In genomic region chr11:41578421-41579047, GRCh38 we compare ENCODE assay signal across 1 cellular context.
TF ChIP-seq lines count a peak whose summit lies in the region.

No MANE protein-coding gene starts in this region.

TF ChIP-seq in GM23338, 12 proteins besides CTCF, POLR2A, EP300 and RAD21 (continued from another document):
- TF ChIP-seq REST (IDR thresholded peaks at IDR 0.05; ENCODE audit: unreplicated experiment) (no peak), CREB1 (CRISPR knock-in tag; IDR thresholded peaks at IDR 0.05; ENCODE audit: low read depth) (no peak), EZH2phosphoT487 (IDR thresholded peaks at IDR 0.05; ENCODE audit: unreplicated experiment) (no peak), EZH2 (IDR thresholded peaks at IDR 0.05; ENCODE audit: low read depth, unreplicated experiment) (no peak), ZNF331 (CRISPR knock-in tag; IDR thresholded peaks at IDR 0.05; ENCODE audit: low read depth) (no peak), ZNF114 (CRISPR knock-in tag; IDR thresholded peaks at IDR 0.05) (no peak), ETS1 (IDR thresholded peaks at IDR 0.05) (no peak), POLR2AphosphoS5 (IDR thresholded peaks at IDR 0.05; ENCODE audit: low read depth) (no peak), NANOG (IDR thresholded peaks at IDR 0.05; ENCODE audit: borderline replicate concordance) (no peak)
- TF ChIP-seq, protein P1, sequence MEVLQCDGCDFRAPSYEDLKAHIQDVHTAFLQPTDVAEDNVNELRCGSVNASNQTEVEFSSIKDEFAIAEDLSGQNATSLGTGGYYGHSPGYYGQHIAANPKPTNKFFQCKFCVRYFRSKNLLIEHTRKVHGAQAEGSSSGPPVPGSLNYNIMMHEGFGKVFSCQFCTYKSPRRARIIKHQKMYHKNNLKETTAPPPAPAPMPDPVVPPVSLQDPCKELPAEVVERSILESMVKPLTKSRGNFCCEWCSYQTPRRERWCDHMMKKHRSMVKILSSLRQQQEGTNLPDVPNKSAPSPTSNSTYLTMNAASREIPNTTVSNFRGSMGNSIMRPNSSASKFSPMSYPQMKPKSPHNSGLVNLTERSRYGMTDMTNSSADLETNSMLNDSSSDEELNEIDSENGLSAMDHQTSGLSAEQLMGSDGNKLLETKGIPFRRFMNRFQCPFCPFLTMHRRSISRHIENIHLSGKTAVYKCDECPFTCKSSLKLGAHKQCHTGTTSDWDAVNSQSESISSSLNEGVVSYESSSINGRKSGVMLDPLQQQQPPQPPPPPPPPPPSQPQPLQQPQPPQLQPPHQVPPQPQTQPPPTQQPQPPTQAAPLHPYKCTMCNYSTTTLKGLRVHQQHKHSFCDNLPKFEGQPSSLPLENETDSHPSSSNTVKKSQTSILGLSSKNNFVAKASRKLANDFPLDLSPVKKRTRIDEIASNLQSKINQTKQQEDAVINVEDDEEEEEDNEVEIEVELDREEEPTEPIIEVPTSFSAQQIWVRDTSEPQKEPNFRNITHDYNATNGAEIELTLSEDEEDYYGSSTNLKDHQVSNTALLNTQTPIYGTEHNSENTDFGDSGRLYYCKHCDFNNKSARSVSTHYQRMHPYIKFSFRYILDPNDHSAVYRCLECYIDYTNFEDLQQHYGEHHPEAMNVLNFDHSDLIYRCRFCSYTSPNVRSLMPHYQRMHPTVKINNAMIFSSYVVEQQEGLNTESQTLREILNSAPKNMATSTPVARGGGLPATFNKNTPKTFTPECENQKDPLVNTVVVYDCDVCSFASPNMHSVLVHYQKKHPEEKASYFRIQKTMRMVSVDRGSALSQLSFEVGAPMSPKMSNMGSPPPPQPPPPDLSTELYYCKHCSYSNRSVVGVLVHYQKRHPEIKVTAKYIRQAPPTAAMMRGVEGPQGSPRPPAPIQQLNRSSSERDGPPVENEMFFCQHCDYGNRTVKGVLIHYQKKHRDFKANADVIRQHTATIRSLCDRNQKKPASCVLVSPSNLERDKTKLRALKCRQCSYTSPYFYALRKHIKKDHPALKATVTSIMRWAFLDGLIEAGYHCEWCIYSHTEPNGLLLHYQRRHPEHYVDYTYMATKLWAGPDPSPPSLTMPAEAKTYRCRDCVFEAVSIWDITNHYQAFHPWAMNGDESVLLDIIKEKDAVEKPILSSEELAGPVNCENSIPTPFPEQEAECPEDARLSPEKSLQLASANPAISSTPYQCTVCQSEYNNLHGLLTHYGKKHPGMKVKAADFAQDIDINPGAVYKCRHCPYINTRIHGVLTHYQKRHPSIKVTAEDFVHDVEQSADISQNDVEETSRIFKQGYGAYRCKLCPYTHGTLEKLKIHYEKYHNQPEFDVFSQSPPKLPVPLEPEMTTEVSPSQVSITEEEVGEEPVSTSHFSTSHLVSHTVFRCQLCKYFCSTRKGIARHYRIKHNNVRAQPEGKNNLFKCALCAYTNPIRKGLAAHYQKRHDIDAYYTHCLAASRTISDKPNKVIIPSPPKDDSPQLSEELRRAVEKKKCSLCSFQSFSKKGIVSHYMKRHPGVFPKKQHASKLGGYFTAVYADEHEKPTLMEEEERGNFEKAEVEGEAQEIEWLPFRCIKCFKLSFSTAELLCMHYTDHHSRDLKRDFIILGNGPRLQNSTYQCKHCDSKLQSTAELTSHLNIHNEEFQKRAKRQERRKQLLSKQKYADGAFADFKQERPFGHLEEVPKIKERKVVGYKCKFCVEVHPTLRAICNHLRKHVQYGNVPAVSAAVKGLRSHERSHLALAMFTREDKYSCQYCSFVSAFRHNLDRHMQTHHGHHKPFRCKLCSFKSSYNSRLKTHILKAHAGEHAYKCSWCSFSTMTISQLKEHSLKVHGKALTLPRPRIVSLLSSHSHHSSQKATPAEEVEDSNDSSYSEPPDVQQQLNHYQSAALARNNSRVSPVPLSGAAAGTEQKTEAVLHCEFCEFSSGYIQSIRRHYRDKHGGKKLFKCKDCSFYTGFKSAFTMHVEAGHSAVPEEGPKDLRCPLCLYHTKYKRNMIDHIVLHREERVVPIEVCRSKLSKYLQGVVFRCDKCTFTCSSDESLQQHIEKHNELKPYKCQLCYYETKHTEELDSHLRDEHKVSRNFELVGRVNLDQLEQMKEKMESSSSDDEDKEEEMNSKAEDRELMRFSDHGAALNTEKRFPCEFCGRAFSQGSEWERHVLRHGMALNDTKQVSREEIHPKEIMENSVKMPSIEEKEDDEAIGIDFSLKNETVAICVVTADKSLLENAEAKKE (CRISPR knock-in tag; IDR thresholded peaks at IDR 0.05) = no peak
